In genomic region chr10:69394020-69394419, GRCh38 we compare ENCODE assay signal across 22 cellular contexts. TPM values are rescaled to one million over a fixed set of nuclear protein-coding genes. Genes with fewer than 3 reads are reported as not detected.
"Had no signal": no experiment of that assay in that cellular context is flagged by ENCODE, and none has a peak within 500 bp of the region (broad histone marks: within the 10 kb centered on the region; RNA-seq: fewer than 3 reads in every experiment).

No MANE protein-coding gene starts in this region.

- DNase-seq: activated CD4-positive, alpha-beta memory T cell treated with anti-CD3 and anti-CD28 coated beads, Interleukin-2, amount 10 ng/mL, durations not matched to agents 7 days and 5 days; activated CD4-positive, alpha-beta T cell treated with anti-CD3 and anti-CD28 coated beads for 36 hours; activated gamma-delta T cell; activated T-cell treated with anti-CD3 and anti-CD28 coated beads, Interleukin-2, amount 50 U/mL, for 72 hours; amygdala; foreskin melanocyte; hypothalamus; nephron progenitor cell; nucleus accumbens; posterior cingulate gyrus; retina; stimulated activated CD4-positive, alpha-beta T cell treated with anti-CD3 and anti-CD28 coated beads, Interleukin-12 subunit alpha, Interleukin-12 subunit beta, amount 100 ng/mL, for 4 hours; stimulated activated CD4-positive, alpha-beta T cell treated with anti-CD3 and anti-CD28 coated beads, Interleukin-1b, Interleukin-23, amount 100 ng/mL, for 48 hours; stimulated activated CD8-positive, alpha-beta memory T cell treated with anti-CD3 and anti-CD28 coated beads, Interleukin-4, amount 100 ng/mL, for 48 hours; stimulated activated naive CD4-positive, alpha-beta T cell treated with Interleukin-2 at 50 U/mL for 16 hours; substantia nigra; SW 1271; transverse colon had no signal

- ATAC-seq: activated CD4-positive, alpha-beta T cell treated with anti-CD3 and anti-CD28 coated beads for 36 hours; activated T-cell treated with anti-CD3 and anti-CD28 coated beads, Interleukin-2, amount 50 U/mL, for 72 hours; left lobe of liver had no signal

- H3K27me3 Mint-ChIP-seq: activated CD4-positive, alpha-beta memory T cell treated with anti-CD3 and anti-CD28 coated beads, Interleukin-2, amount 10 ng/mL, durations not matched to agents 7 days and 5 days; activated CD4-positive, alpha-beta T cell treated with anti-CD3 and anti-CD28 coated beads for 36 hours; activated naive CD8-positive, alpha-beta T cell had no signal

- H3K27me3 ChIP-seq: transverse colon had no signal

- H3K9me3 ChIP-seq: transverse colon had no signal

- H3K4me3 Mint-ChIP-seq: activated CD4-positive, alpha-beta memory T cell treated with anti-CD3 and anti-CD28 coated beads, Interleukin-2, amount 10 ng/mL, durations not matched to agents 7 days and 5 days; activated CD4-positive, alpha-beta T cell treated with anti-CD3 and anti-CD28 coated beads for 36 hours; activated naive CD8-positive, alpha-beta T cell; activated T-cell treated with anti-CD3 and anti-CD28 coated beads, Interleukin-2, amount 50 U/mL, for 72 hours; nephron progenitor cell; T-helper 2 cell treated with Interferon-gamma antibody and Interleukin-4, amounts not matched to agents 5 μg/mL and 100 μg/mL, for 36 hours had no signal

- H3K27ac Mint-ChIP-seq: activated CD4-positive, alpha-beta memory T cell treated with anti-CD3 and anti-CD28 coated beads, Interleukin-2, amount 10 ng/mL, durations not matched to agents 7 days and 5 days; activated CD4-positive, alpha-beta T cell treated with anti-CD3 and anti-CD28 coated beads for 36 hours; activated T-cell treated with anti-CD3 and anti-CD28 coated beads, Interleukin-2, amount 50 U/mL, for 72 hours; nephron progenitor cell; T-helper 2 cell treated with Interferon-gamma antibody and Interleukin-4, amounts not matched to agents 5 μg/mL and 100 μg/mL, for 36 hours had no signal

- H3K27ac ChIP-seq: transverse colon had no signal

- H3K9me3 Mint-ChIP-seq: activated CD4-positive, alpha-beta memory T cell treated with anti-CD3 and anti-CD28 coated beads, Interleukin-2, amount 10 ng/mL, durations not matched to agents 7 days and 5 days; activated T-cell treated with anti-CD3 and anti-CD28 coated beads, Interleukin-2, amount 50 U/mL, for 72 hours; nephron progenitor cell; T-helper 2 cell treated with Interferon-gamma antibody and Interleukin-4, amounts not matched to agents 5 μg/mL and 100 μg/mL, for 36 hours had no signal

- H3K4me3 ChIP-seq: lung, transverse colon had no signal

RNA-seq across cellular contexts. Expression of gene TACR2, which starts 22.7 kb away (rescaled TPM):
- total RNA-seq: activated CD4-positive, alpha-beta memory T cell treated with anti-CD3 and anti-CD28 coated beads, Interleukin-2, amount 10 ng/mL, durations not matched to agents 7 days and 5 days; activated CD4-positive, alpha-beta T cell treated with anti-CD3 and anti-CD28 coated beads for 36 hours; activated T-cell treated with anti-CD3 and anti-CD28 coated beads, Interleukin-2, amount 50 U/mL, for 72 hours; left lobe of liver had no signal
